ENCODE assay signal across 1 cellular context in the genomic region with DNA sequence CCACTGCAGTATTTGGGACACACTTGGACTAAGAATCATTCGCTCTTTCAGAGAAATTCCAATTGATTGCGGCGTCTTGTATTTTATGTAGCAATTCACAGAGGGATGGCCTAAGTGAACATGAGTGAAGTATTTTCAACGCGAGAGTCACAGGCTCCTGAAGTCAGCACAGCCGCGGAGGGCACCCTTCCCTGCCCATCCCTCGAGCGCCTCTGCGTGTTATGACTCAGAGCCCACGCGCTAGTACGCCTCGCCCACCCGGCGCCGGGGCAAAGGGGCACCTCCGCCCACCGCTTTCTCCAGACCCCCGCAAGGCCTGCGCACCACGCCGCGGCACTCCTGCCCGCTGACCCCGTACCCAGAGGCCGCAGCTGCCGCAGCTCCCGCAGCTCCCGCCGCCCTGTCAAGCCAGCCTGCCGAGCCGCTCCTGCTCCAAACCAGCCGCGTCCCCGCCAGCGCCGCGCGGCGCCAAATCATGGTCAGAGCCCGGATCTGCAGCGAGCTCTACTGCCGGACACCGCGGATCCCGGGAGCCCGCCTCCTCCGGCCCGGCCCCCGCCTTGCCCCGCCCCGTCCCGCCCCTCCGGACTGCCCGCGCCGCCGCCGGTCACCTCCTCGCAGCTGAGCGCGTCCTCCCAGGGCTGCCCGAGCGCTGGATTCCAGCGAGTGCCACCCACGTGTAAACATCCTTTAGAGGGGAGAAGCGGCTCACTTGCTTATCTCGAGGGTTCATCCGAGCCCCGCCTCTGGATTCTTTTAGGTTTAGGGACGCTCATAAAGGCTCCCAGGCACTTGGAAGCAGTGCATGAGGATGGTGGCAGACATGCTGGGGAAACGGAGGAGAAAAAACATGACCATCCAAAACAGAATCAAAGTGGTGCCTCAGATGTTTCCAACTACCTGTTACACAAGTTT.
TF ChIP-seq lines count a peak whose summit lies in the region.

A gene with protein sequence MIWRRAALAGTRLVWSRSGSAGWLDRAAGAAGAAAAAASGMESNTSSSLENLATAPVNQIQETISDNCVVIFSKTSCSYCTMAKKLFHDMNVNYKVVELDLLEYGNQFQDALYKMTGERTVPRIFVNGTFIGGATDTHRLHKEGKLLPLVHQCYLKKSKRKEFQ (minus strand): TSS at position 509 of the 915 bp plus-strand sequence. CDS start 32 bp downstream, at position 477.

TF ChIP-seq in HepG2, 621 proteins besides CTCF, POLR2A, EP300 and RAD21 (continued from another document and continues in another):
- no peak for TF ChIP-seq ZBTB20 (CRISPR knock-in tag; IDR thresholded peaks at IDR 0.05; ENCODE audit: borderline replicate concordance, low read depth)
- no peak for TF ChIP-seq PAF1 (CRISPR knock-in tag; IDR thresholded peaks at IDR 0.05)
- TF ChIP-seq NFRKB (IDR thresholded peaks at IDR 0.05), result no peak
- no peak for TF ChIP-seq HMGA1 (CRISPR knock-in tag; conservative IDR thresholded peaks at IDR 0.05)
- TF ChIP-seq ZNF747 (CRISPR knock-in tag; IDR thresholded peaks at IDR 0.05; ENCODE audit: borderline replicate concordance), result no peak
- TF ChIP-seq KDM1A (CRISPR knock-in tag; IDR thresholded peaks at IDR 0.05), result no peak
- TF ChIP-seq ZNF746 (CRISPR knock-in tag; IDR thresholded peaks at IDR 0.05), result 0 out of 2 replicates have a peak, but pooled peaks have one; percentile 16
- no peak for TF ChIP-seq POLR2AphosphoS2 (IDR thresholded peaks at IDR 0.05; ENCODE audit: low read depth, low read length)
- peak; percentile 62; the same call in 1 of the 2 replicates for TF ChIP-seq KMT2A (CRISPR knock-in tag; IDR thresholded peaks at IDR 0.05)
- no peak for TF ChIP-seq ZNF558 (CRISPR knock-in tag; IDR thresholded peaks at IDR 0.05; ENCODE audit: borderline replicate concordance)
- no peak for TF ChIP-seq PRPF4 (IDR thresholded peaks at IDR 0.05; ENCODE audit: low read depth, low read length, poor library complexity, severe bottlenecking)
- TF ChIP-seq TP53 (CRISPR knock-in tag; conservative IDR thresholded peaks at IDR 0.05), result no peak; the same call in 1 of the 2 replicates
- TF ChIP-seq SMAD9 (CRISPR knock-in tag; IDR thresholded peaks at IDR 0.05), result no peak
- no peak; the same call in 1 of the 2 replicates for TF ChIP-seq RFXAP (CRISPR knock-in tag; IDR thresholded peaks at IDR 0.05; ENCODE audit: borderline replicate concordance)
- TF ChIP-seq ZNF331 (CRISPR knock-in tag; IDR thresholded peaks at IDR 0.05), result peak; percentile 67; the same call in 1 of the 2 replicates
- no peak for TF ChIP-seq TBX3 (IDR thresholded peaks at IDR 0.05; ENCODE audit: borderline replicate concordance)
- no peak for TF ChIP-seq ZNF264 (CRISPR knock-in tag; IDR thresholded peaks at IDR 0.05)
- no peak for TF ChIP-seq ZNF83 (CRISPR knock-in tag; IDR thresholded peaks at IDR 0.05; ENCODE audit: borderline replicate concordance)
- no peak for TF ChIP-seq SATB2 (CRISPR knock-in tag; IDR thresholded peaks at IDR 0.05)
- peak; percentile 61 for TF ChIP-seq FOXA3 (CRISPR knock-in tag; IDR thresholded peaks at IDR 0.05)
- TF ChIP-seq HIVEP1 (CRISPR knock-in tag; IDR thresholded peaks at IDR 0.05), result no peak
- no peak for TF ChIP-seq SRSF4 (IDR thresholded peaks at IDR 0.05; ENCODE audit: low read depth, low read length, poor library complexity, severe bottlenecking)
- TF ChIP-seq ZNF737 (CRISPR knock-in tag; IDR thresholded peaks at IDR 0.05; ENCODE audit: borderline replicate concordance), result no peak
- TF ChIP-seq ZBTB3 (CRISPR knock-in tag; IDR thresholded peaks at IDR 0.05; ENCODE audit: borderline replicate concordance, low read depth), result no peak
- no peak for TF ChIP-seq ZNF841 (CRISPR knock-in tag; IDR thresholded peaks at IDR 0.05; ENCODE audit: borderline replicate concordance)
- TF ChIP-seq TSC22D2 (CRISPR knock-in tag; IDR thresholded peaks at IDR 0.05; ENCODE audit: borderline replicate concordance), result no peak
- 0 out of 2 replicates have a peak, but pooled peaks have one; percentile 2 for TF ChIP-seq BORCS8-MEF2B (CRISPR knock-in tag; IDR thresholded peaks at IDR 0.05)
- TF ChIP-seq, protein P1, sequence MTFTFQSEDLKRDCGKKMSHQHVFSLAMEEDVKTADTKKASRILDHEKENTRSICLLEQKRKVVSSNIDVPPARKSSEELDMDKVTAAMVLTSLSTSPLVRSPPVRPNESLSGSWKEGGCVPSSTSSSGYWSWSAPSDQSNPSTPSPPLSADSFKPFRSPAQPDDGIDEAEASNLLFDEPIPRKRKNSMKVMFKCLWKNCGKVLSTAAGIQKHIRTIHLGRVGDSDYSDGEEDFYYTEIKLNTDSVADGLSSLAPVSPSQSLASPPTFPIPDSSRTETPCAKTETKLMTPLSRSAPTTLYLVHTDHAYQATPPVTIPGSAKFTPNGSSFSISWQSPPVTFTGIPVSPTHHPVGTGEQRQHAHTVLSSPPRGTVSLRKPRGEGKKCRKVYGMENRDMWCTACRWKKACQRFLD (CRISPR knock-in tag; IDR thresholded peaks at IDR 0.05; ENCODE audit: borderline replicate concordance), result no peak; the same call in 1 of the 2 replicates
- TF ChIP-seq, protein P2, sequence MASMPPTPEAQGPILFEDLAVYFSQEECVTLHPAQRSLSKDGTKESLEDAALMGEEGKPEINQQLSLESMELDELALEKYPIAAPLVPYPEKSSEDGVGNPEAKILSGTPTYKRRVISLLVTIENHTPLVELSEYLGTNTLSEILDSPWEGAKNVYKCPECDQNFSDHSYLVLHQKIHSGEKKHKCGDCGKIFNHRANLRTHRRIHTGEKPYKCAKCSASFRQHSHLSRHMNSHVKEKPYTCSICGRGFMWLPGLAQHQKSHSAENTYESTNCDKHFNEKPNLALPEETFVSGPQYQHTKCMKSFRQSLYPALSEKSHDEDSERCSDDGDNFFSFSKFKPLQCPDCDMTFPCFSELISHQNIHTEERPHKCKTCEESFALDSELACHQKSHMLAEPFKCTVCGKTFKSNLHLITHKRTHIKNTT (CRISPR knock-in tag; IDR thresholded peaks at IDR 0.05), result no peak
- TF ChIP-seq ZNF451 (CRISPR knock-in tag; IDR thresholded peaks at IDR 0.05), result no peak
- no peak for TF ChIP-seq DPF2 (CRISPR knock-in tag; IDR thresholded peaks at IDR 0.05; ENCODE audit: borderline replicate concordance, low read depth)
- peak; percentile 67 for TF ChIP-seq SALL1 (CRISPR knock-in tag; IDR thresholded peaks at IDR 0.05)
- TF ChIP-seq, protein P3, sequence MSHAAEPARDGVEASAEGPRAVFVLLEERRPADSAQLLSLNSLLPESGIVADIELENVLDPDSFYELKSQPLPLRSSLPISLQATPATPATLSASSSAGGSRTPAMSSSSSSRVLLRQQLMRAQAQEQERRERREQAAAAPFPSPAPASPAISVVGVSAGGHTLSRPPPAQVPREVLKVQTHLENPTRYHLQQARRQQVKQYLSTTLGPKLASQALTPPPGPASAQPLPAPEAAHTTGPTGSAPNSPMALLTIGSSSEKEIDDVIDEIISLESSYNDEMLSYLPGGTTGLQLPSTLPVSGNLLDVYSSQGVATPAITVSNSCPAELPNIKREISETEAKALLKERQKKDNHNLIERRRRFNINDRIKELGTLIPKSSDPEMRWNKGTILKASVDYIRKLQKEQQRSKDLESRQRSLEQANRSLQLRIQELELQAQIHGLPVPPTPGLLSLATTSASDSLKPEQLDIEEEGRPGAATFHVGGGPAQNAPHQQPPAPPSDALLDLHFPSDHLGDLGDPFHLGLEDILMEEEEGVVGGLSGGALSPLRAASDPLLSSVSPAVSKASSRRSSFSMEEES (CRISPR knock-in tag; IDR thresholded peaks at IDR 0.05), result peak; percentile 49; the same call in 1 of the 2 replicates
- TF ChIP-seq MYC (CRISPR knock-in tag; IDR thresholded peaks at IDR 0.05; ENCODE audit: borderline replicate concordance), result peak; percentile 80; the same call in 1 of the 2 replicates
- TF ChIP-seq HHEX (CRISPR knock-in tag; IDR thresholded peaks at IDR 0.05), result no peak
- TF ChIP-seq ZFX (CRISPR knock-in tag; IDR thresholded peaks at IDR 0.05; ENCODE audit: low read depth), result peak; percentile 77
- TF ChIP-seq, protein P4, sequence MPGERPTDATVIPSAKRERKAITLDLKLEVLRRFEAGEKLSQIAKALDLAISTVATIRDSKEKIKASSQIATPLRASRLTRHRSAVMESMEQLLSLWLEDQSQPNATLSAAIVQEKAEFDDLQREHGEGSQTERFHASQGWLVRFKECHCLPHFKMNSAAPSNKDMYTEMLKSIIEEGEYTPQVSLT (CRISPR knock-in tag; IDR thresholded peaks at IDR 0.05; ENCODE audit: borderline replicate concordance, low read depth), result no peak
- TF ChIP-seq MEF2D (CRISPR knock-in tag; IDR thresholded peaks at IDR 0.05), result no peak
- TF ChIP-seq, protein P5, sequence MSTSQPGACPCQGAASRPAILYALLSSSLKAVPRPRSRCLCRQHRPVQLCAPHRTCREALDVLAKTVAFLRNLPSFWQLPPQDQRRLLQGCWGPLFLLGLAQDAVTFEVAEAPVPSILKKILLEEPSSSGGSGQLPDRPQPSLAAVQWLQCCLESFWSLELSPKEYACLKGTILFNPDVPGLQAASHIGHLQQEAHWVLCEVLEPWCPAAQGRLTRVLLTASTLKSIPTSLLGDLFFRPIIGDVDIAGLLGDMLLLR (CRISPR knock-in tag; IDR thresholded peaks at IDR 0.05), result peak; percentile 54; the same call in 1 of the 2 replicates
- TF ChIP-seq MAFF (IDR thresholded peaks at IDR 0.05; ENCODE audit: low read depth, low read length), result no peak
- TF ChIP-seq, protein P6, sequence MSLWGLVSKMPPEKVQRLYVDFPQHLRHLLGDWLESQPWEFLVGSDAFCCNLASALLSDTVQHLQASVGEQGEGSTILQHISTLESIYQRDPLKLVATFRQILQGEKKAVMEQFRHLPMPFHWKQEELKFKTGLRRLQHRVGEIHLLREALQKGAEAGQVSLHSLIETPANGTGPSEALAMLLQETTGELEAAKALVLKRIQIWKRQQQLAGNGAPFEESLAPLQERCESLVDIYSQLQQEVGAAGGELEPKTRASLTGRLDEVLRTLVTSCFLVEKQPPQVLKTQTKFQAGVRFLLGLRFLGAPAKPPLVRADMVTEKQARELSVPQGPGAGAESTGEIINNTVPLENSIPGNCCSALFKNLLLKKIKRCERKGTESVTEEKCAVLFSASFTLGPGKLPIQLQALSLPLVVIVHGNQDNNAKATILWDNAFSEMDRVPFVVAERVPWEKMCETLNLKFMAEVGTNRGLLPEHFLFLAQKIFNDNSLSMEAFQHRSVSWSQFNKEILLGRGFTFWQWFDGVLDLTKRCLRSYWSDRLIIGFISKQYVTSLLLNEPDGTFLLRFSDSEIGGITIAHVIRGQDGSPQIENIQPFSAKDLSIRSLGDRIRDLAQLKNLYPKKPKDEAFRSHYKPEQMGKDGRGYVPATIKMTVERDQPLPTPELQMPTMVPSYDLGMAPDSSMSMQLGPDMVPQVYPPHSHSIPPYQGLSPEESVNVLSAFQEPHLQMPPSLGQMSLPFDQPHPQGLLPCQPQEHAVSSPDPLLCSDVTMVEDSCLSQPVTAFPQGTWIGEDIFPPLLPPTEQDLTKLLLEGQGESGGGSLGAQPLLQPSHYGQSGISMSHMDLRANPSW (CRISPR knock-in tag; IDR thresholded peaks at IDR 0.05; ENCODE audit: borderline replicate concordance), result no peak; the same call in 1 of the 2 replicates
- peak; percentile 56; the same call in 1 of the 2 replicates for TF ChIP-seq ZNF878 (CRISPR knock-in tag; IDR thresholded peaks at IDR 0.05)
- TF ChIP-seq ZFAT (CRISPR knock-in tag; conservative IDR thresholded peaks at IDR 0.05), result no peak
- TF ChIP-seq, protein P7, sequence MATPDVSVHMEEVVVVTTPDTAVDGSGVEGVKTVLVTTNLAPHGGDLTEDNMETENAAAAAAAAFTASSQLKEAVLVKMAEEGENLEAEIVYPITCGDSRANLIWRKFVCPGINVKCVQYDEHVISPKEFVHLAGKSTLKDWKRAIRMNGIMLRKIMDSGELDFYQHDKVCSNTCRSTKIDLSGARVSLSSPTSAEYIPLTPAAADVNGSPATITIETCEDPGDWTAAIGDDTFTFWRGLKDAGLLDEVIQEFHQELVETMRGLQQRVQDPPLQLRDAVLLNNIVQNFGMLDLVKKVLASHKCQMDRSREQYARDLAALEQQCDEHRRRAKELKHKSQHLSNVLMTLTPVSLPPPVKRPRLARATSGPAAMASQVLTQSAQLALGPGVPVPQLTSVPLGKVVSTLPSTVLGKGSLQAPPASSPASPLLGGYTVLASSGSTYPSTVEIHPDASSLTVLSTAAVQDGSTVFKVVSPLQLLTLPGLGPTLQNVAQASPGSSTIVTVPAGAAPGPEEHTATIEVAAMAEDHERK (CRISPR knock-in tag; IDR thresholded peaks at IDR 0.05; ENCODE audit: low read depth), result no peak
- no peak for TF ChIP-seq PLRG1 (conservative IDR thresholded peaks at IDR 0.05)
- no peak for TF ChIP-seq ZSCAN20 (CRISPR knock-in tag; IDR thresholded peaks at IDR 0.05; ENCODE audit: borderline replicate concordance)
- TF ChIP-seq ZNF713 (CRISPR knock-in tag; IDR thresholded peaks at IDR 0.05), result no peak
- no peak for TF ChIP-seq ZNF530 (CRISPR knock-in tag; IDR thresholded peaks at IDR 0.05; ENCODE audit: low read depth)
- no peak for TF ChIP-seq ELF4 (CRISPR knock-in tag; IDR thresholded peaks at IDR 0.05; ENCODE audit: borderline replicate concordance)
- TF ChIP-seq, protein P8, sequence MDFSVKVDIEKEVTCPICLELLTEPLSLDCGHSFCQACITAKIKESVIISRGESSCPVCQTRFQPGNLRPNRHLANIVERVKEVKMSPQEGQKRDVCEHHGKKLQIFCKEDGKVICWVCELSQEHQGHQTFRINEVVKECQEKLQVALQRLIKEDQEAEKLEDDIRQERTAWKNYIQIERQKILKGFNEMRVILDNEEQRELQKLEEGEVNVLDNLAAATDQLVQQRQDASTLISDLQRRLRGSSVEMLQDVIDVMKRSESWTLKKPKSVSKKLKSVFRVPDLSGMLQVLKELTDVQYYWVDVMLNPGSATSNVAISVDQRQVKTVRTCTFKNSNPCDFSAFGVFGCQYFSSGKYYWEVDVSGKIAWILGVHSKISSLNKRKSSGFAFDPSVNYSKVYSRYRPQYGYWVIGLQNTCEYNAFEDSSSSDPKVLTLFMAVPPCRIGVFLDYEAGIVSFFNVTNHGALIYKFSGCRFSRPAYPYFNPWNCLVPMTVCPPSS (IDR thresholded peaks at IDR 0.05), result no peak
- TF ChIP-seq, protein P9, sequence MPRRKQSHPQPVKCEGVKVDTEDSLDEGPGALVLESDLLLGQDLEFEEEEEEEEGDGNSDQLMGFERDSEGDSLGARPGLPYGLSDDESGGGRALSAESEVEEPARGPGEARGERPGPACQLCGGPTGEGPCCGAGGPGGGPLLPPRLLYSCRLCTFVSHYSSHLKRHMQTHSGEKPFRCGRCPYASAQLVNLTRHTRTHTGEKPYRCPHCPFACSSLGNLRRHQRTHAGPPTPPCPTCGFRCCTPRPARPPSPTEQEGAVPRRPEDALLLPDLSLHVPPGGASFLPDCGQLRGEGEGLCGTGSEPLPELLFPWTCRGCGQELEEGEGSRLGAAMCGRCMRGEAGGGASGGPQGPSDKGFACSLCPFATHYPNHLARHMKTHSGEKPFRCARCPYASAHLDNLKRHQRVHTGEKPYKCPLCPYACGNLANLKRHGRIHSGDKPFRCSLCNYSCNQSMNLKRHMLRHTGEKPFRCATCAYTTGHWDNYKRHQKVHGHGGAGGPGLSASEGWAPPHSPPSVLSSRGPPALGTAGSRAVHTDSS (CRISPR knock-in tag; conservative IDR thresholded peaks at IDR 0.05), result no peak
- TF ChIP-seq ZNF570 (CRISPR knock-in tag; IDR thresholded peaks at IDR 0.05; ENCODE audit: borderline replicate concordance), result no peak
- peak; percentile 35; the same call in 1 of the 2 replicates for TF ChIP-seq TOPORS (CRISPR knock-in tag; IDR thresholded peaks at IDR 0.05)
